ENCODE assay signal across 8 cellular contexts in the genomic region with DNA sequence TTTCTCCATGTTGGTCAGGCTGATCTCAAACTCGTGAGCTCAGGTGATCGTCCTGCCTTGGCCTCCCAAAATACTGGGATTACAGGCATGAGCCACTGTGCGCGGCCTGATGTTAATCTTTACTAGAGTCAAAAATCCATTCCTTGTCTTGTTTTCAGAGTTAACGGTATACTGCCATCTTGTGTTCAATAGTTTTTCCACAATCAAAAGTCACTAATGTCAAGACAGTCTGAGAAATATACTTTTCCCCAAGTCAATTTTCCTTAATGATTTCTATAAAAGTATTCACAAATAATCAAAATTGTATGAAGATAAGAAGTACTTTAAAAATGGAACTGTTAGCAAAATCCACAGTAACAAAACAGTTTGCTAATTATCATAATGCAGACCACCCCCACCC. TPM values are rescaled to one million over a fixed set of nuclear protein-coding genes. Genes with fewer than 3 reads are reported as not detected.
DNase-seq lines count a peak whose midpoint lies in the region; ATAC-seq and TF ChIP-seq lines count a peak whose summit lies in the region.

No MANE protein-coding gene starts in this region.

- DNase-seq in activated CD4-positive, alpha-beta T cell treated with anti-CD3 and anti-CD28 coated beads for 48 hours, result peak; percentile 11
- no peak for DNase-seq in activated CD4-positive, alpha-beta T cell treated with anti-CD3 and anti-CD28 coated beads for 1 hour
- DNase-seq in WERI-Rb-1 (no peak), glutamatergic neuron (no peak), cerebellar nuclear complex (lab: John Stamatoyannopoulos, UW) (no peak), NCI-H1694 treated with DMSO at 0.1 percent for 48 hours (lab: John Stamatoyannopoulos, UW) (no peak)

- 0 out of 2 replicates have a peak, but pooled peaks have one; percentile 19 for TF ChIP-seq CTCF in WERI-Rb-1 (IDR thresholded peaks at IDR 0.05; ENCODE audit: low read depth, low read length)
- TF ChIP-seq CTCF in glutamatergic neuron (IDR thresholded peaks at IDR 0.05; ENCODE audit: partially characterized antibody, unreplicated experiment), result peak; percentile 45

- no peaks in the 10 kb centered on the region for H3K27me3 ChIP-seq in WERI-Rb-1 (ENCODE audit: insufficient read depth, low read depth, severe bottlenecking)

- H3K4me3 Mint-ChIP-seq in glutamatergic neuron (ENCODE audit: unreplicated experiment), result no peak overlapping the region

- H3K27ac Mint-ChIP-seq in glutamatergic neuron (ENCODE audit: unreplicated experiment), result no peak overlapping the region

- no peak overlapping the region for H3K27ac ChIP-seq in WERI-Rb-1

- H3K9me3 Mint-ChIP-seq in glutamatergic neuron (ENCODE audit: unreplicated experiment), result no peaks in the 10 kb centered on the region

- no peaks in the 10 kb centered on the region for H3K4me1 Mint-ChIP-seq in glutamatergic neuron (ENCODE audit: low read depth, unreplicated experiment)

- H3K4me3 ChIP-seq in WERI-Rb-1 (ENCODE audit: low read depth, low read length), result no peak overlapping the region

- H3K36me3 Mint-ChIP-seq in glutamatergic neuron (ENCODE audit: unreplicated experiment), result peaks cover 4% of the 10 kb centered on the region

- H3K36me3 ChIP-seq in WERI-Rb-1, result peaks cover 62% of the 10 kb centered on the region

- ATAC-seq in HG03442 (IDR thresholded peaks at IDR 0.05; ENCODE audit: unreplicated experiment), result peak; percentile 57
- ATAC-seq in GM18505 (IDR thresholded peaks at IDR 0.05; ENCODE audit: unreplicated experiment), result no peak

- no peaks in the 10 kb centered on the region for H3K27me3 Mint-ChIP-seq in glutamatergic neuron (ENCODE audit: unreplicated experiment)

- no peak for TF ChIP-seq POLR2A in GM18505 (IDR thresholded peaks at IDR 0.05; ENCODE audit: borderline replicate concordance, extremely low read depth, insufficient read depth, insufficient read length)

- no peaks in the 10 kb centered on the region for H3K9me3 ChIP-seq in WERI-Rb-1 (ENCODE audit: severe bottlenecking)

RNA-seq across cellular contexts. Expression of a gene that starts 8.5 kb away (rescaled TPM):
- 52.6 TPM for total RNA-seq in glutamatergic neuron (ENCODE audit: unreplicated experiment)

RNA-seq across cellular contexts. Expression of a gene that starts 44.3 kb away (rescaled TPM):
- total RNA-seq in glutamatergic neuron (ENCODE audit: unreplicated experiment), result 27.3 TPM
